Comparison of ENCODE assay signal across 18 cellular contexts in genomic region chr11:64883575-64883974, GRCh38. TPM values are rescaled to one million over a fixed set of nuclear protein-coding genes. Genes with fewer than 3 reads are reported as not detected.
A peak's percentile ranks its signal among the peaks of the same experiment; 100 is the strongest.
DNase-seq lines count a peak whose midpoint lies in the region; ATAC-seq and TF ChIP-seq lines count a peak whose summit lies in the region.
"Had no signal": no experiment of that assay in that cellular context is flagged by ENCODE, and none has a peak within 500 bp of the region (broad histone marks: within the 10 kb centered on the region; RNA-seq: fewer than 3 reads in every experiment).

No MANE protein-coding gene starts in this region.

- no peak overlapping the region for H3K14ac ChIP-seq in mesenchymal stem cell (ENCODE audit: low read length in 2 of 2)

- H3K9me3 ChIP-seq in BLaER1 treated with 17β-estradiol and CSF1 and Interleukin-3, amounts not matched to agents 10 nM and 100 nM (replicated peaks in 1 of 11) = no peaks in the 10 kb centered on the region
- H3K9me3 ChIP-seq in DND-41 (ENCODE audit: insufficient read depth, low read length, severe bottlenecking) (no peaks in the 10 kb centered on the region), mesenchymal stem cell (ENCODE audit: control insufficient read depth, low read length) (no peaks in the 10 kb centered on the region)
- H3K9me3 ChIP-seq: SK-N-SH, thyroid gland had no signal

- H3K4ac ChIP-seq in mesenchymal stem cell (ENCODE audit: low read depth in 1 of 2, low read length in 2 of 2) = no peak overlapping the region

- no peak overlapping the region for H2BK12ac ChIP-seq in mesenchymal stem cell (ENCODE audit: low read length in 2 of 2)

- no peak overlapping the region for H2AFZ ChIP-seq in DND-41 (ENCODE audit: low read depth, low read length)
- H2AFZ ChIP-seq in mesenchymal stem cell (ENCODE audit: low read depth, low read length) = no peak overlapping the region
- H2AFZ ChIP-seq: GM23248 had no signal

- H2BK5ac ChIP-seq in mesenchymal stem cell (ENCODE audit: low read depth, low read length, poor library complexity, severe bottlenecking) = no peak overlapping the region

- DNase-seq in DND-41 = peak; percentile 30
- DNase-seq in mesenchymal stem cell = no peak
- DNase-seq: activated CD8-positive, alpha-beta memory T cell treated with anti-CD3 and anti-CD28 coated beads, Interleukin-2, amount 50 U/mL, for 48 hours; activated effector memory CD4-positive, alpha-beta T cell treated with anti-CD3 and anti-CD28 coated beads, Interleukin-2, amount 50 U/mL, for 16 hours; CD4-positive, alpha-beta memory T cell; DMS53; GM23248; head of caudate nucleus; NCI-H1105; NCI-H2081 treated with DMSO at 0.1 percent for 48 hours; NCI-H510A treated with DMSO at 0.1 percent for 48 hours; SK-N-SH; stimulated activated CD4-positive, alpha-beta T cell treated with anti-CD3 and anti-CD28 coated beads, Interleukin-1b, Interleukin-23, amount 100 ng/mL, for 48 hours; stimulated activated naive CD4-positive, alpha-beta T cell; thyroid gland had no signal

- H2AK5ac ChIP-seq in mesenchymal stem cell (ENCODE audit: low read length, severe bottlenecking) = no peak overlapping the region

- ATAC-seq in DND-41 (ENCODE audit: insufficient read depth, low read depth) (no peak), HG02678 (IDR thresholded peaks at IDR 0.05; ENCODE audit: unreplicated experiment) (no peak), GM19455 (IDR thresholded peaks at IDR 0.05; ENCODE audit: unreplicated experiment) (no peak)

- no peak overlapping the region for H3K18ac ChIP-seq in mesenchymal stem cell (ENCODE audit: low read depth in 1 of 2, low read length in 2 of 2)

- peaks cover 3% of the 10 kb centered on the region for H3K79me1 ChIP-seq in mesenchymal stem cell (replicated peaks; ENCODE audit: low read length, poor library complexity, severe bottlenecking)

- H4K91ac ChIP-seq in mesenchymal stem cell (ENCODE audit: low read length) = peak overlapping the region; percentile 6

- peak overlapping the region in 7 of 11 experiments; percentile 21 to 58 (median 49); a peak in 11 of 22 replicates for H3K9ac ChIP-seq in BLaER1 treated with 17β-estradiol and CSF1 and Interleukin-3, amounts not matched to agents 10 nM and 100 nM
- no peak overlapping the region; the same call in 1 of the 2 replicates for H3K9ac ChIP-seq in DND-41 (ENCODE audit: low read depth, low read length)
- H3K9ac ChIP-seq in mesenchymal stem cell (ENCODE audit: low read length) = no peak overlapping the region
- H3K9ac ChIP-seq: GM23248, SK-N-SH had no signal

- H3K36me3 ChIP-seq in BLaER1 treated with 17β-estradiol and CSF1 and Interleukin-3, amounts not matched to agents 10 nM and 100 nM = no peaks in the 10 kb centered on the region
- no peaks in the 10 kb centered on the region for H3K36me3 ChIP-seq in DND-41 (ENCODE audit: insufficient read depth, low read length)
- no peaks in the 10 kb centered on the region for H3K36me3 ChIP-seq in mesenchymal stem cell (ENCODE audit: control insufficient read depth in 1 of 2, insufficient read depth in 2 of 2, low read depth in 1 of 2, low read length in 2 of 2)
- H3K36me3 ChIP-seq: thyroid gland had no signal

- peak overlapping the region; percentile 60 to 98 (median 80); a peak in 21 of 22 replicates for H3K4me2 ChIP-seq in BLaER1 treated with 17β-estradiol and CSF1 and Interleukin-3, amounts not matched to agents 10 nM and 100 nM
- H3K4me2 ChIP-seq in DND-41 (ENCODE audit: insufficient read depth, low read length) (no peak overlapping the region), mesenchymal stem cell (ENCODE audit: low read length, poor library complexity, severe bottlenecking) (no peak overlapping the region)
- H3K4me2 ChIP-seq: SK-N-SH had no signal

- H3K4me1 ChIP-seq in BLaER1 treated with 17β-estradiol and CSF1 and Interleukin-3, amounts not matched to agents 10 nM and 100 nM = peaks cover 85 to 92% (median 90%) of the 10 kb centered on the region in 10 experiments
- H3K4me1 ChIP-seq in DND-41 (ENCODE audit: insufficient read depth, low read length) = peaks cover 53% of the 10 kb centered on the region
- H3K4me1 ChIP-seq in mesenchymal stem cell (ENCODE audit: control insufficient read depth, insufficient read depth, low read depth, low read length) = peaks cover 15% of the 10 kb centered on the region

- no peaks in the 10 kb centered on the region for H4K20me1 ChIP-seq in BLaER1 treated with 17β-estradiol and CSF1 and Interleukin-3, amounts not matched to agents 10 nM and 100 nM
- no peaks in the 10 kb centered on the region for H4K20me1 ChIP-seq in DND-41 (ENCODE audit: insufficient read depth, low read length)

- H3K27me3 ChIP-seq in BLaER1 treated with 17β-estradiol and CSF1 and Interleukin-3, amounts not matched to agents 10 nM and 100 nM = no peaks in the 10 kb centered on the region
- H3K27me3 ChIP-seq in DND-41 (ENCODE audit: insufficient read depth, low read length, poor library complexity) = no peaks in the 10 kb centered on the region
- no peaks in the 10 kb centered on the region for H3K27me3 ChIP-seq in mesenchymal stem cell (ENCODE audit: control insufficient read depth in 1 of 2, insufficient read depth in 1 of 2, low read length in 2 of 2)
- H3K27me3 ChIP-seq: thyroid gland had no signal

- H2BK120ac ChIP-seq in mesenchymal stem cell (ENCODE audit: low read depth, low read length) = no peak overlapping the region

- WGBS in mesenchymal stem cell = 93% methylated on average over 5 of the region's 5 CpGs

- peak overlapping the region in 8 of 11 experiments; percentile 14 to 69 (median 56); a peak in 15 of 22 replicates for H3K27ac ChIP-seq in BLaER1 treated with 17β-estradiol and CSF1 and Interleukin-3, amounts not matched to agents 10 nM and 100 nM
- H3K27ac ChIP-seq in DND-41 (ENCODE audit: low read length) (peak overlapping the region; percentile 36; the same call in 1 of the 2 replicates), mesenchymal stem cell (ENCODE audit: low read length, poor library complexity, severe bottlenecking) (no peak overlapping the region)
- H3K27ac ChIP-seq: GM23248, thyroid gland had no signal

- H2BK15ac ChIP-seq in mesenchymal stem cell (ENCODE audit: low read depth, poor library complexity, severe bottlenecking) = no peak overlapping the region

- H4K8ac ChIP-seq in mesenchymal stem cell (ENCODE audit: low read length) = peak overlapping the region; percentile 19

- peak overlapping the region in 1 of 10 experiments; percentile 26; a peak in 2 of 20 replicates for H3K4me3 ChIP-seq in BLaER1 treated with 17β-estradiol and CSF1 and Interleukin-3, amounts not matched to agents 10 nM and 100 nM
- H3K4me3 ChIP-seq in DND-41 (ENCODE audit: low read depth in 1 of 2, low read length in 2 of 2) (no peak overlapping the region), mesenchymal stem cell (ENCODE audit: insufficient read depth in 1 of 2, low read depth in 1 of 2, low read length in 2 of 2) (no peak overlapping the region)
- H3K4me3 ChIP-seq: GM23248, thyroid gland had no signal

- H3K79me2 ChIP-seq in DND-41 (ENCODE audit: insufficient read depth, low read length) = peaks cover 4% of the 10 kb centered on the region

- H3K23ac ChIP-seq in mesenchymal stem cell (ENCODE audit: low read length in 2 of 2) = no peak overlapping the region

- no peak for TF ChIP-seq CTCF in DND-41 (IDR thresholded peaks at IDR 0.05; ENCODE audit: borderline replicate concordance, extremely low read depth, low read length, poor library complexity, severe bottlenecking)

RNA-seq across cellular contexts. Expression of gene EHD1, which starts 5.2 kb away (rescaled TPM):
- 57.6 TPM for polyA plus RNA-seq in mesenchymal stem cell (2013, experiment 1 of 2)
- polyA plus RNA-seq in mesenchymal stem cell (2013, experiment 2 of 2) = 57.2 TPM

RNA-seq across cellular contexts. Expression of gene ATG2A, which starts 33.4 kb away (rescaled TPM):
- 6.2 TPM for polyA plus RNA-seq in mesenchymal stem cell (2013, experiment 1 of 2)
- polyA plus RNA-seq in mesenchymal stem cell (2013, experiment 2 of 2) = 6.0 TPM

RNA-seq across cellular contexts. Expression of gene CDC42BPG, which starts 39.1 kb away (rescaled TPM):
- 0.26 TPM for polyA plus RNA-seq in mesenchymal stem cell (2013, experiment 1 of 2)
- polyA plus RNA-seq in mesenchymal stem cell (2013, experiment 2 of 2) = 0.21 TPM
- polyA plus RNA-seq: GM23248 had no signal

RNA-seq across cellular contexts. Expression of gene PPP2R5B, which starts 40.9 kb away (rescaled TPM):
- 16.6 TPM for polyA plus RNA-seq in mesenchymal stem cell (2013, experiment 1 of 2)
- polyA plus RNA-seq in mesenchymal stem cell (2013, experiment 2 of 2) = 15.1 TPM

RNA-seq across cellular contexts. Expression of gene GPHA2, which starts 52.1 kb away (rescaled TPM):
- polyA plus RNA-seq in mesenchymal stem cell (2013, experiment 1 of 2) = not detected
- not detected for polyA plus RNA-seq in mesenchymal stem cell (2013, experiment 2 of 2)
- polyA plus RNA-seq: CD4-positive, alpha-beta memory T cell; GM23248; SK-N-SH had no signal

Comparison
In these comparisons a context has a peak if more than half of its experiments do, and no peak if none do; other contexts are left out.
1. H3K4me2 ChIP-seq: peak in BLaER1 treated with 17β-estradiol and CSF1 and Interleukin-3, amounts not matched to agents 10 nM and 100 nM (11 of 11); none in DND-41 (single experiment) and mesenchymal stem cell (single experiment).
2. H3K9ac ChIP-seq: peak in BLaER1 treated with 17β-estradiol and CSF1 and Interleukin-3, amounts not matched to agents 10 nM and 100 nM (7 of 11); none in DND-41 (single experiment) and mesenchymal stem cell (single experiment).